8 cellular contexts compared by ENCODE assay signal in genomic region chr20:64049060-64049886, GRCh38. TPM values are rescaled to one million over a fixed set of nuclear protein-coding genes. Genes with fewer than 3 reads are reported as not detected.
DNase-seq lines count a peak whose midpoint lies in the region; ATAC-seq and TF ChIP-seq lines count a peak whose summit lies in the region.

TSS of gene SOX18 (minus strand) at chr20:64049639. CDS start at chr20:64049516, 123 bp downstream.

- TF ChIP-seq CTCF in activated B cell treated with CpG ODN at 0.5 μM for 24 hours (IDR thresholded peaks at IDR 0.05) = no peak
- no peak for TF ChIP-seq CTCF in glutamatergic neuron (IDR thresholded peaks at IDR 0.05; ENCODE audit: partially characterized antibody, unreplicated experiment)

- no peak within 1 kb of the TSS for H3K27ac Mint-ChIP-seq in activated B cell treated with CpG ODN at 0.5 μM for 24 hours
- H3K27ac Mint-ChIP-seq in glutamatergic neuron (ENCODE audit: unreplicated experiment) = no peak within 1 kb of the TSS

- POLR2A ChIA-PET in activated B cell treated with CpG ODN at 0.5 μM for 24 hours (lab: Charles Lee) = interaction anchor here (1.0 kb wide), 1 partner anchor 10 kb away, joined by 10 read pairs; no protein-coding TSS in a partner anchor

- ATAC-seq in activated B cell treated with CpG ODN at 0.5 μM for 24 hours (ENCODE audit: low read depth) (peak; percentile 62), HG03342 (IDR thresholded peaks at IDR 0.05; ENCODE audit: unreplicated experiment) (no peak)

- peaks cover 6% of the 10 kb centered on the region for H3K4me1 Mint-ChIP-seq in activated B cell treated with CpG ODN at 0.5 μM for 24 hours
- H3K4me1 Mint-ChIP-seq in glutamatergic neuron (ENCODE audit: low read depth, unreplicated experiment) = peaks cover 12% of the 10 kb centered on the region

- intact Hi-C loops in activated B cell treated with CpG ODN at 0.5 μM for 24 hours (cut with micrococcal nuclease) = no loop called here

- no peaks in the 10 kb centered on the region for H3K9me3 Mint-ChIP-seq in activated B cell treated with CpG ODN at 0.5 μM for 24 hours
- H3K9me3 Mint-ChIP-seq in glutamatergic neuron (ENCODE audit: unreplicated experiment) = no peaks in the 10 kb centered on the region

- peak within 1 kb of the TSS; percentile 24 to 52 (median 27) for H3K4me3 ChIP-seq in skin epidermis

- CTCF ChIA-PET in activated B cell treated with CpG ODN at 0.5 μM for 24 hours (lab: Charles Lee) = no interaction called here

- peak within 1 kb of the TSS; percentile 35 for H3K4me3 Mint-ChIP-seq in activated B cell treated with CpG ODN at 0.5 μM for 24 hours
- H3K4me3 Mint-ChIP-seq in glutamatergic neuron (ENCODE audit: unreplicated experiment) = peak within 1 kb of the TSS; percentile 49

- H3K27ac ChIP-seq in skin epidermis = peak within 1 kb of the TSS in 19 of 21 experiments; percentile 8 to 85 (median 62)

- DNase-seq in NOMO-1 (lab: John Stamatoyannopoulos, UW; ENCODE audit: unreplicated experiment in 2 of 2) (peak; percentile 32 to 34), NOMO-1 treated with dmso at 0.1 percent for 144 hours (lab: John Stamatoyannopoulos, UW; ENCODE audit: unreplicated experiment) (no peak), activated B cell treated with CpG ODN at 0.5 μM for 24 hours (no peak), glutamatergic neuron (peak; percentile 74), cerebellar cortex (ENCODE audit: low spot score) (no peak)
- DNase-seq in stimulated activated CD4-positive, alpha-beta T cell treated with anti-CD3 and anti-CD28 coated beads, Interleukin-1b, Interleukin-23, amount 100 ng/mL, for 48 hours = no peak

- no peaks in the 10 kb centered on the region for H3K36me3 Mint-ChIP-seq in activated B cell treated with CpG ODN at 0.5 μM for 24 hours (ENCODE audit: low read depth)
- H3K36me3 Mint-ChIP-seq in glutamatergic neuron (ENCODE audit: unreplicated experiment) = no peaks in the 10 kb centered on the region

- H3K27me3 Mint-ChIP-seq in activated B cell treated with CpG ODN at 0.5 μM for 24 hours (peaks cover 38% of the 10 kb centered on the region), glutamatergic neuron (ENCODE audit: unreplicated experiment) (peaks cover 18% of the 10 kb centered on the region)

RNA-seq across cellular contexts. Expression of gene SOX18, which starts in this region (rescaled TPM):
- total RNA-seq in activated B cell treated with CpG ODN at 0.5 μM for 24 hours (not detected in 2 replicates), glutamatergic neuron (ENCODE audit: unreplicated experiment) (0.66 TPM)

Comparison
In these comparisons a context has a peak if more than half of its experiments do, and no peak if none do; other contexts are left out.
1. DNase-seq: peak in NOMO-1 (2 of 2); none in NOMO-1 treated with dmso at 0.1 percent for 144 hours (single experiment), activated B cell treated with CpG ODN at 0.5 μM for 24 hours (single experiment), stimulated activated CD4-positive, alpha-beta T cell treated with anti-CD3 and anti-CD28 coated beads, Interleukin-1b, Interleukin-23, amount 100 ng/mL, for 48 hours (single experiment) and cerebellar cortex (single experiment).
2. Peak in ATAC-seq in activated B cell treated with CpG ODN at 0.5 μM for 24 hours; RNA of the gene not detected or under 1 TPM.
3. Peak in DNase-seq in glutamatergic neuron; RNA of the gene not detected or under 1 TPM.